In the genomic region with DNA sequence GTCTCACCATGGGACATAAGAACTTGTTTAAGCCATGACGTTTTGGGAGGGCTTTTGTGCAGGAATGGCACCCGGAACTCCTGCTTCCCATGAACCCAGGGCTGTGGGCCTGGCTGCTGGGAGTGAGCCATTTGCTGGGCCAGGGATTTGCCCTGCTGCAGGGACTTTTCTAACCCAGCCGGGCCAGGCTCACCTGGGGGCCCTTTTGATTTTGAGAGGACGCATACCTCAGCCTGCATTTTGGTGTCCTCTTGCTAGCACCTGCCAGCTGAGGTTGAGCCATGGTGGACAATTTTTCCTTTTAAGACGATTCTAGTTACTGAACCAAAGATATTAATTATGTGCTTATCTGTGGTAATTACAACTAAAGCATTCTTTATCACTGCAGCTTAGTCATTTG, we compare ENCODE assay signal across 25 cellular contexts.
"Had no signal": no experiment of that assay in that cellular context is flagged by ENCODE, and none has a peak within 500 bp of the region (broad histone marks: within the 10 kb centered on the region; RNA-seq: fewer than 3 reads in every experiment).

No MANE protein-coding gene starts in this region.

- DNase-seq: dorsolateral prefrontal cortex; effector CD4-positive, alpha-beta T cell; hypothalamus; immature natural killer cell; left ventricle myocardium superior; lower lobe of right lung; mucosa of descending colon; naive B cell; occipital lobe; ovary; posterior cingulate gyrus; psoas muscle; right cardiac atrium; stimulated activated CD4-positive, alpha-beta T cell treated with anti-CD3 and anti-CD28 coated beads, Interleukin-12 subunit alpha, Interleukin-12 subunit beta, amount 100 ng/mL, for 4 hours; stimulated activated CD4-positive, alpha-beta T cell treated with anti-CD3 and anti-CD28 coated beads, Interleukin-1b, Interleukin-23, amount 100 ng/mL, for 48 hours; stimulated activated CD4-positive, alpha-beta T cell treated with anti-CD3 and anti-CD28 coated beads, Interleukin-4, amount 100 ng/mL, for 1 hour; stimulated activated CD8-positive, alpha-beta memory T cell treated with anti-CD3 and anti-CD28 coated beads, Interleukin-4, amount 100 ng/mL, for 48 hours; stimulated activated naive CD4-positive, alpha-beta T cell; stimulated activated naive CD8-positive, alpha-beta T cell treated with anti-CD3 and anti-CD28 coated beads, Interleukin-15, amount 100 ng/mL, for 72 hours; transverse colon had no signal

- H3K4me3 ChIP-seq: dorsolateral prefrontal cortex, lower lobe of right lung, mucosa of descending colon, ovary, psoas muscle, smooth muscle cell, suprapubic skin, transverse colon, vagina had no signal

- H3K36me3 ChIP-seq: lower lobe of right lung, ovary, suprapubic skin, transverse colon, vagina had no signal

- H3K4me1 ChIP-seq: suprapubic skin, transverse colon had no signal

- ATAC-seq: left ventricle myocardium superior; lower lobe of right lung; mucosa of descending colon; psoas muscle; stimulated activated naive CD8-positive, alpha-beta T cell treated with anti-CD3 and anti-CD28 coated beads, Interleukin-15, amount 100 ng/mL, for 72 hours had no signal

- H3K27ac Mint-ChIP-seq: memory B cell; mesothelial cell of epicardium; stimulated activated naive CD8-positive, alpha-beta T cell treated with anti-CD3 and anti-CD28 coated beads, Interleukin-15, amount 100 ng/mL, for 72 hours had no signal

- H3K9me3 Mint-ChIP-seq: immature natural killer cell; mesothelial cell of epicardium; stimulated activated naive CD8-positive, alpha-beta T cell treated with anti-CD3 and anti-CD28 coated beads, Interleukin-15, amount 100 ng/mL, for 72 hours had no signal

- H3K9me3 ChIP-seq: lower lobe of right lung, mucosa of descending colon, ovary, psoas muscle, suprapubic skin, transverse colon, vagina had no signal

- H3K27me3 ChIP-seq: dorsolateral prefrontal cortex, ovary, suprapubic skin, transverse colon, vagina had no signal

- H3K4me3 Mint-ChIP-seq: immature natural killer cell; memory B cell; mesothelial cell of epicardium; naive B cell; stimulated activated naive CD8-positive, alpha-beta T cell treated with anti-CD3 and anti-CD28 coated beads, Interleukin-15, amount 100 ng/mL, for 72 hours had no signal

- H3K27ac ChIP-seq: dorsolateral prefrontal cortex, lower lobe of right lung, ovary, psoas muscle, suprapubic skin, transverse colon, vagina had no signal

- H3K4me2 ChIP-seq: smooth muscle cell had no signal

- H3K27me3 Mint-ChIP-seq: memory B cell; naive B cell; stimulated activated naive CD8-positive, alpha-beta T cell treated with anti-CD3 and anti-CD28 coated beads, Interleukin-15, amount 100 ng/mL, for 72 hours had no signal
